26 cellular contexts compared by ENCODE assay signal in genomic region chr1:30195424-30196134, GRCh38.
"Had no signal": no experiment of that assay in that cellular context is flagged by ENCODE, and none has a peak within 500 bp of the region (broad histone marks: within the 10 kb centered on the region; RNA-seq: fewer than 3 reads in every experiment).

No MANE protein-coding gene starts in this region.

- FAIRE-seq: TTC549 had no signal

- H3K27me3 ChIP-seq: brain microvascular endothelial cell had no signal

- H3K36me3 ChIP-seq: brain microvascular endothelial cell had no signal

- H3K27ac ChIP-seq: brain microvascular endothelial cell had no signal

- DNase-seq: activated B cell treated with CpG ODN at 0.5 μM for 24 hours; activated CD4-positive, alpha-beta T cell treated with anti-CD3 and anti-CD28 coated beads for 1 hour; activated CD4-positive, alpha-beta T cell treated with anti-CD3 and anti-CD28 coated beads, Interleukin-2, amount 10 ng/mL, durations not matched to agents 24 days and 14 days; activated CD4-positive, alpha-beta T cell treated with anti-CD3 and anti-CD28 coated beads, Interleukin-2, amount 50 U/mL, for 48 hours; activated gamma-delta T cell; activated naive CD4-positive, alpha-beta T cell treated with anti-CD3 and anti-CD28 coated beads for 36 hours; activated T-cell treated with anti-CD3 and anti-CD28 coated beads for 4 hours; activated T-cell treated with anti-CD3 and anti-CD28 coated beads, Interleukin-2, amount 50 U/mL, for 48 hours; brain microvascular endothelial cell; IMR-90; KBM-7; NCI-H1048; NCI-H146; NCI-H187 treated with DMSO at 0.1 percent for 48 hours; NCI-H2081 treated with DMSO at 0.1 percent for 48 hours; NCI-H446; NCI-H82; NK-92 treated with Interleukin-12 subunit alpha and Interleukin-12 subunit beta, amount 100 ng/mL, for 24 hours; OCI-M1; Right ventricle myocardium superior; RPMI8226; T-helper 2 cell; T1000 had no signal

- ATAC-seq: activated T-helper 17 cell treated with anti-CD3 and anti-CD28 coated beads, Interleukin-2, amount 50 U/mL, for 72 hours; Panc1 had no signal
